ENCODE assay signal across 1 cellular context in the genomic region with DNA sequence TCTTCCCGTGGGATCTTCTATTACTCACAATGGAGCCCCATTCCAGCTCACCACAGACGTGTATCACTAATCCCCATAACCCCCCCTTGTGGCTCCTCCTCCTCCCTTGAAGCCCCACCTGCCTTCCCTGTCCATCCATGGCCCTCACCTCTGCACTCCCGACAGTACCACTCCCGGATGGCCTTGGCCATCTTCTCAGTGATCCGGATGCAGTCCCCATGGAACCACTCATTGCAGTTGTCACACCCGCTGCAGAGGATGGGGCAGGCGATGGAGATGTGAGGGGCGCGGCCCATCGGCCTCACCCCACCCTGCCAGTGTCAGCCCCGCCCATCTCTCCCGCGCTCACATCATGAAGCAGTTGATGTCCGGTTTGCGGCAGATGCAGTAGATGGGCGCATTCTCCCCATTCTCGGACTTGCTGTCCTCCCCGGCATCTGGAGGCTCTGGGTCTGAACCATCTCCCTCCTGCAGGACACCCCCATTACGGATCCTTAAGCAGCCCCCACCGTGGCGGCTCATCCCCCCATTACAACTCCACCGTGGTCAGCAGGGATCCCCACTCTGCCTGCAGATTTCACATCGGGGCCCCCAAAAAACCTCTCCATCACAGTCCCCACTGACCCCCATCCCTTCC.
TF ChIP-seq lines count a peak whose summit lies in the region.

No MANE protein-coding gene starts in this region.

TF ChIP-seq in IMR-90, 13 proteins besides CTCF, POLR2A, EP300 and RAD21:
- no peak for TF ChIP-seq FOS (IDR thresholded peaks at IDR 0.05; ENCODE audit: low read depth, low read length)
